In the genomic region with DNA sequence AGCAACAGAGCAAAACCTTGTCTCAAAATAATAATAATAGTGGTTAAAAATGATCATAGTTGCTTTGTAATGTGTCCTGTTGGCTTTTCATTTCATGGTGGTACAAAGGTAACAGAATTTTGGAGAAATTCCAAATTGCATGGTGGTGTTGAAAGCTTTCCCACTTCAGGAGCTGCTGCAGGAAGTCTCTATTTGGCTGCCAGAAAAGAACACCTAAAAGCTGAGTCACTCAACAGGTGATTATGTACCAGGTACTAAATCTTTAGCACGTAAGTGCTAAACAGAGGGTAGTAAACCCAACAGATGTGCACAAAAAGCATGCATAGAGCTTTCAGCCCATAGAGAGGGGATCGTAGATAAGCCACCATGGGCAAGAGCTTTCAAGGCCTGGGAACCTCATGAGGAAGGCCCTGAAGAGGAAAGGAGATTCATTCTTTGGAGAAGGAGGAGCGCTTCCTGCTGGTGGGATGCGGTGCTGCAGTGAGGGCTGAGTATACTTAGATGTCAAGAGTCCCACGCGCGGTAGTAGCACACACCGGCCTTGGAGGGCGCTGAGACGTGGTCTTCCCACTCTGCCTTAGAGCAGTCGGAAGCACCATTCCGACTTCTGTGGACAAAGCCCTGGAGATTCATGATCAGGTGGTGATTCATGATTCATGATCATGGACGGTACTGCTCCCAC, we compare ENCODE assay signal across 9 cellular contexts.
A peak's percentile ranks its signal among the peaks of the same experiment; 100 is the strongest.
DNase-seq lines count a peak whose midpoint lies in the region; ATAC-seq and TF ChIP-seq lines count a peak whose summit lies in the region.
"Had no signal": no experiment of that assay in that cellular context is flagged by ENCODE, and none has a peak within 500 bp of the region (broad histone marks: within the 10 kb centered on the region; RNA-seq: fewer than 3 reads in every experiment).

No MANE protein-coding gene starts in this region.

- WGBS in heart right ventricle, 2 donors: 88 to 89% methylated on average over 13 of the region's 13 CpGs

- ATAC-seq in activated CD8-positive, alpha-beta memory T cell treated with anti-CD3 and anti-CD28 coated beads, Interleukin-2, amount 10 ng/mL, durations not matched to agents 7 days and 5 days: peak; percentile 39
- peak in 2 of 8 donors; percentile 46 to 59 for ATAC-seq in heart right ventricle

- DNase-seq in activated CD8-positive, alpha-beta memory T cell treated with anti-CD3 and anti-CD28 coated beads, Interleukin-2, amount 10 ng/mL, durations not matched to agents 7 days and 5 days: peak; percentile 49
- DNase-seq in activated CD8-positive, alpha-beta memory T cell treated with anti-CD3 and anti-CD28 coated beads for 24 hours: no peak
- DNase-seq in NAMALWA (ENCODE audit: low spot score) (peak; percentile 51), heart right ventricle (peak in 1 of 2 donors; percentile 55), NCI-H2171 (lab: John Stamatoyannopoulos, UW) (no peak), globus pallidus (ENCODE audit: low spot score) (no peak)
- DNase-seq in activated CD8-positive, alpha-beta memory T cell treated with anti-CD3 and anti-CD28 coated beads, Interleukin-2, amount 50 U/mL, for 4 hours: peak; percentile 43
- peak; percentile 40 for DNase-seq in stimulated activated CD4-positive, alpha-beta T cell treated with anti-CD3 and anti-CD28 coated beads, Interleukin-4, amount 100 ng/mL, for 24 hours

- no peaks in the 10 kb centered on the region for H3K27me3 ChIP-seq in heart right ventricle

- no peaks in the 10 kb centered on the region for H3K9me3 ChIP-seq in heart right ventricle

- H3K4me1 Mint-ChIP-seq in activated CD8-positive, alpha-beta memory T cell treated with anti-CD3 and anti-CD28 coated beads, Interleukin-2, amount 10 ng/mL, durations not matched to agents 7 days and 5 days: peaks cover 11% of the 10 kb centered on the region

- H3K36me3 Mint-ChIP-seq in activated CD8-positive, alpha-beta memory T cell treated with anti-CD3 and anti-CD28 coated beads, Interleukin-2, amount 10 ng/mL, durations not matched to agents 7 days and 5 days: peaks cover 7% of the 10 kb centered on the region
- H3K36me3 Mint-ChIP-seq: activated naive CD8-positive, alpha-beta T cell had no signal

- peak in 7 of 9 donors; percentile 18 to 70 (median 42) for TF ChIP-seq CTCF in heart right ventricle (IDR thresholded peaks at IDR 0.05)

- H3K4me3 Mint-ChIP-seq in activated CD8-positive, alpha-beta memory T cell treated with anti-CD3 and anti-CD28 coated beads, Interleukin-2, amount 10 ng/mL, durations not matched to agents 7 days and 5 days: no peak overlapping the region
- H3K4me3 Mint-ChIP-seq: activated naive CD8-positive, alpha-beta T cell had no signal

- intact Hi-C loops in heart right ventricle (cut with DNase I): loop anchor here in 1 of 10 donors (5.0 kb wide), 1 partner anchor 150 kb away; no protein-coding TSS in a partner anchor

- no peaks in the 10 kb centered on the region for H3K9me3 Mint-ChIP-seq in activated CD8-positive, alpha-beta memory T cell treated with anti-CD3 and anti-CD28 coated beads, Interleukin-2, amount 10 ng/mL, durations not matched to agents 7 days and 5 days (ENCODE audit: low read depth)

- no peak overlapping the region for H3K27ac Mint-ChIP-seq in activated CD8-positive, alpha-beta memory T cell treated with anti-CD3 and anti-CD28 coated beads, Interleukin-2, amount 10 ng/mL, durations not matched to agents 7 days and 5 days

- no peak overlapping the region for H3K4me3 ChIP-seq in heart right ventricle

- CTCF ChIA-PET in activated CD8-positive, alpha-beta memory T cell treated with anti-CD3 and anti-CD28 coated beads, Interleukin-2, amount 10 ng/mL, durations not matched to agents 7 days and 5 days (lab: Charles Lee): interaction anchor here (0.7 to 20.2 kb wide), 4 partner anchors 17 to 175 kb away, joined by 3 to 316 read pairs (median 3); a partner anchor contains a TSS

- H3K4me1 ChIP-seq in heart right ventricle: peaks cover 0 to 15% (median 0%) of the 10 kb centered on the region in 9 donors

- no peaks in the 10 kb centered on the region for H3K27me3 Mint-ChIP-seq in activated CD8-positive, alpha-beta memory T cell treated with anti-CD3 and anti-CD28 coated beads, Interleukin-2, amount 10 ng/mL, durations not matched to agents 7 days and 5 days
- H3K27me3 Mint-ChIP-seq: activated naive CD8-positive, alpha-beta T cell had no signal

- H3K27ac ChIP-seq in heart right ventricle: no peak overlapping the region

- H3K36me3 ChIP-seq in heart right ventricle: no peaks in the 10 kb centered on the region

Comparison
In these comparisons a context has a peak if more than half of its experiments do, and no peak if none do; other contexts are left out.
1. DNase-seq: peak in activated CD8-positive, alpha-beta memory T cell treated with anti-CD3 and anti-CD28 coated beads, Interleukin-2, amount 10 ng/mL, durations not matched to agents 7 days and 5 days (single experiment), NAMALWA (single experiment), activated CD8-positive, alpha-beta memory T cell treated with anti-CD3 and anti-CD28 coated beads, Interleukin-2, amount 50 U/mL, for 4 hours (single experiment) and stimulated activated CD4-positive, alpha-beta T cell treated with anti-CD3 and anti-CD28 coated beads, Interleukin-4, amount 100 ng/mL, for 24 hours (single experiment); none in activated CD8-positive, alpha-beta memory T cell treated with anti-CD3 and anti-CD28 coated beads for 24 hours (single experiment), NCI-H2171 (single experiment) and globus pallidus (single experiment).